In genomic region chr5:133977858-133978257, GRCh38 we compare ENCODE assay signal across 11 cellular contexts. TPM values are rescaled to one million over a fixed set of nuclear protein-coding genes. Genes with fewer than 3 reads are reported as not detected.
A peak's percentile ranks its signal among the peaks of the same experiment; 100 is the strongest.
DNase-seq lines count a peak whose midpoint lies in the region; ATAC-seq and TF ChIP-seq lines count a peak whose summit lies in the region.
"Had no signal": no experiment of that assay in that cellular context is flagged by ENCODE, and none has a peak within 500 bp of the region (broad histone marks: within the 10 kb centered on the region; RNA-seq: fewer than 3 reads in every experiment).

No MANE protein-coding gene starts in this region.

- H3K36me3 Mint-ChIP-seq in activated CD8-positive, alpha-beta T cell treated with anti-CD3 and anti-CD28 coated beads, Interleukin-2, amount 10 ng/mL, durations not matched to agents 7 days and 5 days (ENCODE audit: low read depth): peaks cover 55% of the 10 kb centered on the region

- TF ChIP-seq CTCF in foreskin fibroblast (IDR thresholded peaks at IDR 0.05; ENCODE audit: low read depth, low read length) (no peak), omental fat pad (IDR thresholded peaks at IDR 0.05) (no peak)

- no peak overlapping the region for H3K4me3 Mint-ChIP-seq in activated CD8-positive, alpha-beta T cell treated with anti-CD3 and anti-CD28 coated beads, Interleukin-2, amount 10 ng/mL, durations not matched to agents 7 days and 5 days

- H3K27ac Mint-ChIP-seq in activated CD8-positive, alpha-beta T cell treated with anti-CD3 and anti-CD28 coated beads, Interleukin-2, amount 10 ng/mL, durations not matched to agents 7 days and 5 days: peak overlapping the region; percentile 68

- CTCF ChIA-PET in activated CD8-positive, alpha-beta T cell treated with anti-CD3 and anti-CD28 coated beads, Interleukin-2, amount 10 ng/mL, durations not matched to agents 7 days and 5 days (lab: Charles Lee): interaction anchor here (1.6 to 5.7 kb wide), 5 partner anchors 8 to 109 kb away, joined by 3 to 56 read pairs (median 10); partner anchors contain the start of gene C5orf15

- H3K9me3 Mint-ChIP-seq in activated CD8-positive, alpha-beta T cell treated with anti-CD3 and anti-CD28 coated beads, Interleukin-2, amount 10 ng/mL, durations not matched to agents 7 days and 5 days (ENCODE audit: insufficient read depth): no peaks in the 10 kb centered on the region

- H3K4me3 ChIP-seq in foreskin fibroblast (ENCODE audit: low read depth in 1 of 2, low read length in 2 of 2): no peak overlapping the region

- DNase-seq in A172 (ENCODE audit: low spot score) (peak; percentile 73), ELR (ENCODE audit: low read depth) (peak; percentile 83), foreskin fibroblast (peak; percentile 45 to 66), cerebellar nuclear complex (lab: John Stamatoyannopoulos, UW) (no peak), omental fat pad (ENCODE audit: low spot score) (no peak)
- DNase-seq in activated CD8-positive, alpha-beta T cell treated with anti-CD3 and anti-CD28 coated beads, Interleukin-2, amount 10 ng/mL, durations not matched to agents 7 days and 5 days: no peak
- DNase-seq in stimulated activated CD8-positive, alpha-beta memory T cell treated with anti-CD3 and anti-CD28 coated beads, Interleukin-4, amount 100 ng/mL, for 48 hours: no peak
- DNase-seq: activated CD4-positive, alpha-beta T cell treated with anti-CD3 and anti-CD28 coated beads for 1 hour; DMS 273 treated with DMSO at 0.1 percent for 48 hours; NCI-H1694 had no signal

- no peaks in the 10 kb centered on the region for H3K27me3 Mint-ChIP-seq in activated CD8-positive, alpha-beta T cell treated with anti-CD3 and anti-CD28 coated beads, Interleukin-2, amount 10 ng/mL, durations not matched to agents 7 days and 5 days (ENCODE audit: low read depth)

- ATAC-seq in activated CD8-positive, alpha-beta T cell treated with anti-CD3 and anti-CD28 coated beads, Interleukin-2, amount 10 ng/mL, durations not matched to agents 7 days and 5 days: no peak
- ATAC-seq in omental fat pad (ENCODE audit: low FRiP score): no peak
- ATAC-seq in GM18867 (IDR thresholded peaks at IDR 0.05; ENCODE audit: unreplicated experiment): no peak

- POLR2A ChIA-PET in activated CD8-positive, alpha-beta T cell treated with anti-CD3 and anti-CD28 coated beads, Interleukin-2, amount 10 ng/mL, durations not matched to agents 7 days and 5 days (lab: Charles Lee): no interaction called here

- peaks cover 17% of the 10 kb centered on the region for H3K4me1 Mint-ChIP-seq in activated CD8-positive, alpha-beta T cell treated with anti-CD3 and anti-CD28 coated beads, Interleukin-2, amount 10 ng/mL, durations not matched to agents 7 days and 5 days (ENCODE audit: low read depth)

RNA-seq across cellular contexts. Expression of gene C5orf15, which starts 9.4 kb away (rescaled TPM):
- total RNA-seq in A172 (2014; rRNA removed; shearing (Covaris generic)): 178 and 190 TPM in 2 replicates
- 10 to 100 TPM; 19.2 to 21.3 TPM for total RNA-seq in activated CD8-positive, alpha-beta T cell treated with anti-CD3 and anti-CD28 coated beads, Interleukin-2, amount 10 ng/mL, durations not matched to agents 7 days and 5 days
- total RNA-seq in omental fat pad: 10 to 100 TPM; 31.3 to 53.1 (median 41.2) TPM

RNA-seq across cellular contexts. Expression of gene VDAC1, which starts 26.9 kb away (rescaled TPM):
- total RNA-seq in A172 (2014; rRNA removed; shearing (Covaris generic)): 554 and 618 TPM in 2 replicates
- total RNA-seq in activated CD8-positive, alpha-beta T cell treated with anti-CD3 and anti-CD28 coated beads, Interleukin-2, amount 10 ng/mL, durations not matched to agents 7 days and 5 days: 100 to 1,000 TPM; 250 to 259 TPM
- 100 to 1,000 TPM in 3 of 4 donors, 10 to 100 TPM in 1; 83.4 to 182 (median 150) TPM for total RNA-seq in omental fat pad

Comparison
In these comparisons a context has a peak if more than half of its experiments do, and no peak if none do; other contexts are left out.
1. DNase-seq: peak in A172 (single experiment), ELR (single experiment) and foreskin fibroblast (2 of 2); none in activated CD8-positive, alpha-beta T cell treated with anti-CD3 and anti-CD28 coated beads, Interleukin-2, amount 10 ng/mL, durations not matched to agents 7 days and 5 days (single experiment), cerebellar nuclear complex (0 of 2), omental fat pad (single experiment) and stimulated activated CD8-positive, alpha-beta memory T cell treated with anti-CD3 and anti-CD28 coated beads, Interleukin-4, amount 100 ng/mL, for 48 hours (single experiment).